23 cellular contexts compared by ENCODE assay signal in the genomic region with DNA sequence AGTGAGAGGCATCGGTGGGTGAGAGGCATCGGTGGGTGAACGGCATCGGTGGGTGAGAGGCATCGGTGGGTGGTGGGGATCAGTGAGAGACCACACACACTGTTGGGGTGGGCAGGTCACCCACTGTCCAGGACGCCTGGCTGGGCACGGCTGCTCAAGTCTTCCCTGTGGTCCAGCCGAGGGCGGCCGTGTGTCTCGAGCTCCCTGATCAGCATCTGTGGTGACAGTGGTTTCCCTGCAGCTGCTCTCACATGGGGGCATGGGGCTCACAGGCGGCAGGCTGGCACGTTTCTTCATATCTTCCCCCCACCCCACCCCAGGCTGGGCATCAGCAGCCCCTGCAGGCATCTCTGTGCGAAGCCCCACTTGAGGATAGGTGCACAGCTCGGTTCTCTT.
DNase-seq lines count a peak whose midpoint lies in the region; ATAC-seq and TF ChIP-seq lines count a peak whose summit lies in the region.
"Had no signal": no experiment of that assay in that cellular context is flagged by ENCODE, and none has a peak within 500 bp of the region (broad histone marks: within the 10 kb centered on the region; RNA-seq: fewer than 3 reads in every experiment).

No MANE protein-coding gene starts in this region.

- no peak for DNase-seq in activated naive CD4-positive, alpha-beta T cell treated with anti-CD3 and anti-CD28 coated beads, Interleukin-2, amount 10 ng/mL, durations not matched to agents 7 days and 5 days
- DNase-seq in endodermal cell = peak; percentile 30
- peak; percentile 81 for DNase-seq in mesenteric fat pad (ENCODE audit: low spot score)
- DNase-seq in upper lobe of right lung = peak; percentile 51
- DNase-seq in NCI-H2081 (lab: John Stamatoyannopoulos, UW) = no peak
- DNase-seq: activated CD4-positive, alpha-beta T cell treated with anti-CD3 and anti-CD28 coated beads, Interleukin-2, amount 10 ng/mL, durations not matched to agents 24 days and 14 days; activated naive CD4-positive, alpha-beta T cell; activated T-cell treated with anti-CD3 and anti-CD28 coated beads, Interleukin-2, amount 50 U/mL, for 4 hours; adrenal gland; foreskin keratinocyte; NCI-H146; NCI-H446 treated with DMSO at 0.1 percent for 48 hours; NCI-H82; stimulated activated CD4-positive, alpha-beta T cell treated with anti-CD3 and anti-CD28 coated beads, Interleukin-4, amount 100 ng/mL, for 1 hour had no signal

- peaks cover 6% of the 10 kb centered on the region for H3K9me3 Mint-ChIP-seq in activated naive CD4-positive, alpha-beta T cell treated with anti-CD3 and anti-CD28 coated beads, Interleukin-2, amount 50 U/mL, for 24 hours
- peaks cover 15% of the 10 kb centered on the region for H3K9me3 Mint-ChIP-seq in activated naive CD4-positive, alpha-beta T cell treated with anti-CD3 and anti-CD28 coated beads, Interleukin-2, amount 10 ng/mL, durations not matched to agents 7 days and 5 days
- peaks cover 37% of the 10 kb centered on the region for H3K9me3 Mint-ChIP-seq in endodermal cell

- no peaks in the 10 kb centered on the region for H3K4me1 ChIP-seq in endodermal cell (ENCODE audit: control insufficient read depth, insufficient read depth, low read length)
- H3K4me1 ChIP-seq in upper lobe of right lung = no peaks in the 10 kb centered on the region
- H3K4me1 ChIP-seq: adrenal gland, colonic mucosa, foreskin keratinocyte had no signal

- no peak for ATAC-seq in upper lobe of right lung
- ATAC-seq in GM18517 (IDR thresholded peaks at IDR 0.05; ENCODE audit: unreplicated experiment) = no peak
- no peak for ATAC-seq in HG02938 (IDR thresholded peaks at IDR 0.05; ENCODE audit: unreplicated experiment)
- ATAC-seq: activated T-cell treated with anti-CD3 and anti-CD28 coated beads, Interleukin-2, amount 50 U/mL, for 4 hours; foreskin keratinocyte; naive thymus-derived CD8-positive, alpha-beta T cell had no signal

- 95 to 99% methylated on average over 13 to 15 of the region's 15 CpGs for whole genome bisulfite sequencing in endodermal cell (ENCODE audit: insufficient coverage in 1 of 2, insufficient read length in 1 of 2), 2 experiments

- H3K4me1 Mint-ChIP-seq in activated naive CD4-positive, alpha-beta T cell treated with anti-CD3 and anti-CD28 coated beads, Interleukin-2, amount 50 U/mL, for 24 hours = no peaks in the 10 kb centered on the region
- no peaks in the 10 kb centered on the region for H3K4me1 Mint-ChIP-seq in activated naive CD4-positive, alpha-beta T cell treated with anti-CD3 and anti-CD28 coated beads, Interleukin-2, amount 10 ng/mL, durations not matched to agents 7 days and 5 days
- H3K4me1 Mint-ChIP-seq in endodermal cell = no peaks in the 10 kb centered on the region
- H3K4me1 Mint-ChIP-seq: activated CD4-positive, alpha-beta T cell treated with anti-CD3 and anti-CD28 coated beads, Interleukin-2, amount 10 ng/mL, durations not matched to agents 24 days and 14 days; CD8-positive, alpha-beta memory T cell; mesothelial cell of epicardium had no signal

- intact Hi-C loops in upper lobe of right lung (cut with DNase I) = no loop called here

- peak overlapping the region; percentile 76 for H3K27ac Mint-ChIP-seq in activated naive CD4-positive, alpha-beta T cell treated with anti-CD3 and anti-CD28 coated beads, Interleukin-2, amount 50 U/mL, for 24 hours
- H3K27ac Mint-ChIP-seq in activated naive CD4-positive, alpha-beta T cell treated with anti-CD3 and anti-CD28 coated beads, Interleukin-2, amount 10 ng/mL, durations not matched to agents 7 days and 5 days = no peak overlapping the region
- no peak overlapping the region for H3K27ac Mint-ChIP-seq in endodermal cell
- H3K27ac Mint-ChIP-seq: activated CD4-positive, alpha-beta T cell treated with anti-CD3 and anti-CD28 coated beads, Interleukin-2, amount 10 ng/mL, durations not matched to agents 24 days and 14 days; CD8-positive, alpha-beta memory T cell; mesothelial cell of epicardium; T-helper 2 cell treated with Interferon-gamma antibody and Interleukin-4, amounts not matched to agents 5 μg/mL and 100 μg/mL, for 36 hours had no signal

- H3K9ac ChIP-seq in endodermal cell (ENCODE audit: extremely low read depth, low read length, poor library complexity, severe bottlenecking) = no peak overlapping the region

- H3K27ac ChIP-seq in endodermal cell (ENCODE audit: low read depth, low read length) = no peak overlapping the region
- H3K27ac ChIP-seq in upper lobe of right lung = no peak overlapping the region
- H3K27ac ChIP-seq: adrenal gland, colonic mucosa, esophagus muscularis mucosa, foreskin keratinocyte had no signal

- peaks cover 17% of the 10 kb centered on the region for H3K36me3 Mint-ChIP-seq in activated naive CD4-positive, alpha-beta T cell treated with anti-CD3 and anti-CD28 coated beads, Interleukin-2, amount 50 U/mL, for 24 hours
- H3K36me3 Mint-ChIP-seq in activated naive CD4-positive, alpha-beta T cell treated with anti-CD3 and anti-CD28 coated beads, Interleukin-2, amount 10 ng/mL, durations not matched to agents 7 days and 5 days = peaks cover 24% of the 10 kb centered on the region
- H3K36me3 Mint-ChIP-seq in endodermal cell (ENCODE audit: low read depth) = peaks cover 56% of the 10 kb centered on the region

- H3K9me3 ChIP-seq in endodermal cell (ENCODE audit: control insufficient read depth, low read length) (peaks cover 18% of the 10 kb centered on the region), upper lobe of right lung (no peaks in the 10 kb centered on the region)
- H3K9me3 ChIP-seq: colonic mucosa had no signal

- CTCF ChIA-PET in activated naive CD4-positive, alpha-beta T cell treated with anti-CD3 and anti-CD28 coated beads, Interleukin-2, amount 10 ng/mL, durations not matched to agents 7 days and 5 days (lab: Charles Lee) = no interaction called here

- no peak for TF ChIP-seq CTCF in endodermal cell (conservative IDR thresholded peaks at IDR 0.05)
- no peak for TF ChIP-seq CTCF in upper lobe of right lung (IDR thresholded peaks at IDR 0.05)

- H3K4me3 ChIP-seq in endodermal cell (ENCODE audit: low read length) = no peak overlapping the region
- H3K4me3 ChIP-seq in upper lobe of right lung = no peak overlapping the region
- H3K4me3 ChIP-seq: adrenal gland, colonic mucosa, esophagus muscularis mucosa had no signal

- no peaks in the 10 kb centered on the region for H3K36me3 ChIP-seq in endodermal cell (ENCODE audit: control insufficient read depth, insufficient read depth, low read length)
- peaks cover 8% of the 10 kb centered on the region for H3K36me3 ChIP-seq in upper lobe of right lung
- H3K36me3 ChIP-seq: colonic mucosa had no signal

- H3K27me3 ChIP-seq in endodermal cell (ENCODE audit: control insufficient read depth, insufficient read depth, low read length, poor library complexity, severe bottlenecking) = no peaks in the 10 kb centered on the region
- H3K27me3 ChIP-seq in upper lobe of right lung = no peaks in the 10 kb centered on the region
- H3K27me3 ChIP-seq: adrenal gland, colonic mucosa, esophagus muscularis mucosa, foreskin keratinocyte had no signal

- H3K27me3 Mint-ChIP-seq in activated naive CD4-positive, alpha-beta T cell treated with anti-CD3 and anti-CD28 coated beads, Interleukin-2, amount 50 U/mL, for 24 hours = no peaks in the 10 kb centered on the region
- H3K27me3 Mint-ChIP-seq in activated naive CD4-positive, alpha-beta T cell treated with anti-CD3 and anti-CD28 coated beads, Interleukin-2, amount 10 ng/mL, durations not matched to agents 7 days and 5 days = no peaks in the 10 kb centered on the region
- H3K27me3 Mint-ChIP-seq in endodermal cell (ENCODE audit: insufficient read depth) = no peaks in the 10 kb centered on the region
- H3K27me3 Mint-ChIP-seq: activated CD4-positive, alpha-beta T cell treated with anti-CD3 and anti-CD28 coated beads, Interleukin-2, amount 10 ng/mL, durations not matched to agents 24 days and 14 days; CD8-positive, alpha-beta memory T cell; naive thymus-derived CD8-positive, alpha-beta T cell had no signal

- no peak overlapping the region for H3K4me3 Mint-ChIP-seq in activated naive CD4-positive, alpha-beta T cell treated with anti-CD3 and anti-CD28 coated beads, Interleukin-2, amount 50 U/mL, for 24 hours
- H3K4me3 Mint-ChIP-seq in activated naive CD4-positive, alpha-beta T cell treated with anti-CD3 and anti-CD28 coated beads, Interleukin-2, amount 10 ng/mL, durations not matched to agents 7 days and 5 days = no peak overlapping the region
- H3K4me3 Mint-ChIP-seq in endodermal cell = no peak overlapping the region
- H3K4me3 Mint-ChIP-seq: activated CD4-positive, alpha-beta T cell treated with anti-CD3 and anti-CD28 coated beads, Interleukin-2, amount 10 ng/mL, durations not matched to agents 24 days and 14 days; activated T-cell treated with anti-CD3 and anti-CD28 coated beads, Interleukin-2, amount 50 U/mL, for 4 hours; mesothelial cell of epicardium; naive thymus-derived CD8-positive, alpha-beta T cell; T-helper 2 cell treated with Interferon-gamma antibody and Interleukin-4, amounts not matched to agents 5 μg/mL and 100 μg/mL, for 36 hours had no signal

Comparison
In these comparisons a context has a peak if more than half of its experiments do, and no peak if none do; other contexts are left out.
1. DNase-seq: peak in endodermal cell (single experiment), mesenteric fat pad (single experiment) and upper lobe of right lung (single experiment); none in activated naive CD4-positive, alpha-beta T cell treated with anti-CD3 and anti-CD28 coated beads, Interleukin-2, amount 10 ng/mL, durations not matched to agents 7 days and 5 days (single experiment) and NCI-H2081 (0 of 2).